In the genomic region with DNA sequence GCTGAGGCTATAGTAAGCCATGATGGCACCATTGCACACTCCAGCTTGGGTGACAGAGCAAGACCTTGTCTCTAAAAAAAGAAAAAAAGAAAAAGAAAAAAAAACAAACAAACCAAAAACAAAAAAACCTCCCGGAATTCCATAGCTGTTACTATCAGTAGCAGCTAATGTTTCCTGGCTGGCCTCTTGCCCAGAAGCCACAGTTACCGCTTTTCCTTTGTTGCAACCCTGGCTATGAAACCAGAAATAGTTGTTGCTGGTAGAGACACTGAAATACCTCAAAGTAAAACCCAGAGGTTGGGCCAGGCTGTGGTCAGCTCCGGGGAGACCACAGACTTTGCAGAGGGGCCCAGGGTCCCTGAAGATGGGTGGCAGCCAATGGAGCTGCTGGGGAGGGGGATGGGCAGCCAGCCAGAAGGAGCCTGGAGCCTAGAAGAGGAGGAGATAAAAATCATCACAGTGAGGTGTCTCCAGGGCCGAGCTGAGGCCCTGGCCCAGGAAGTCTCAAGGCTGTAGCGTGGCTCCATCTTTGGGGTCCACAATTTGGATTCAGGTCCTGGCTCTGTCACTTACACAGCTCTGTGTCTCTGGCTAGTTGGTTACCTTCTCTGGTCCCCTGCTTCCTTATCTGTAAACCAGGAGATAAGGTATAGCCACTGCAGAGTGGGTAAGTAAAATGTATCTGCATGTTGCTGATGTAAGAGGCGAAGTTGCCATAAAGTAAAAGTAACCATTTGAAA, we compare ENCODE assay signal across 1 cellular context.
TF ChIP-seq lines count a peak whose summit lies in the region.

No MANE protein-coding gene starts in this region.

TF ChIP-seq in K562, 482 proteins besides CTCF, POLR2A, EP300 and RAD21 (continued from another document and continues in another):
- TF ChIP-seq, protein P1, sequence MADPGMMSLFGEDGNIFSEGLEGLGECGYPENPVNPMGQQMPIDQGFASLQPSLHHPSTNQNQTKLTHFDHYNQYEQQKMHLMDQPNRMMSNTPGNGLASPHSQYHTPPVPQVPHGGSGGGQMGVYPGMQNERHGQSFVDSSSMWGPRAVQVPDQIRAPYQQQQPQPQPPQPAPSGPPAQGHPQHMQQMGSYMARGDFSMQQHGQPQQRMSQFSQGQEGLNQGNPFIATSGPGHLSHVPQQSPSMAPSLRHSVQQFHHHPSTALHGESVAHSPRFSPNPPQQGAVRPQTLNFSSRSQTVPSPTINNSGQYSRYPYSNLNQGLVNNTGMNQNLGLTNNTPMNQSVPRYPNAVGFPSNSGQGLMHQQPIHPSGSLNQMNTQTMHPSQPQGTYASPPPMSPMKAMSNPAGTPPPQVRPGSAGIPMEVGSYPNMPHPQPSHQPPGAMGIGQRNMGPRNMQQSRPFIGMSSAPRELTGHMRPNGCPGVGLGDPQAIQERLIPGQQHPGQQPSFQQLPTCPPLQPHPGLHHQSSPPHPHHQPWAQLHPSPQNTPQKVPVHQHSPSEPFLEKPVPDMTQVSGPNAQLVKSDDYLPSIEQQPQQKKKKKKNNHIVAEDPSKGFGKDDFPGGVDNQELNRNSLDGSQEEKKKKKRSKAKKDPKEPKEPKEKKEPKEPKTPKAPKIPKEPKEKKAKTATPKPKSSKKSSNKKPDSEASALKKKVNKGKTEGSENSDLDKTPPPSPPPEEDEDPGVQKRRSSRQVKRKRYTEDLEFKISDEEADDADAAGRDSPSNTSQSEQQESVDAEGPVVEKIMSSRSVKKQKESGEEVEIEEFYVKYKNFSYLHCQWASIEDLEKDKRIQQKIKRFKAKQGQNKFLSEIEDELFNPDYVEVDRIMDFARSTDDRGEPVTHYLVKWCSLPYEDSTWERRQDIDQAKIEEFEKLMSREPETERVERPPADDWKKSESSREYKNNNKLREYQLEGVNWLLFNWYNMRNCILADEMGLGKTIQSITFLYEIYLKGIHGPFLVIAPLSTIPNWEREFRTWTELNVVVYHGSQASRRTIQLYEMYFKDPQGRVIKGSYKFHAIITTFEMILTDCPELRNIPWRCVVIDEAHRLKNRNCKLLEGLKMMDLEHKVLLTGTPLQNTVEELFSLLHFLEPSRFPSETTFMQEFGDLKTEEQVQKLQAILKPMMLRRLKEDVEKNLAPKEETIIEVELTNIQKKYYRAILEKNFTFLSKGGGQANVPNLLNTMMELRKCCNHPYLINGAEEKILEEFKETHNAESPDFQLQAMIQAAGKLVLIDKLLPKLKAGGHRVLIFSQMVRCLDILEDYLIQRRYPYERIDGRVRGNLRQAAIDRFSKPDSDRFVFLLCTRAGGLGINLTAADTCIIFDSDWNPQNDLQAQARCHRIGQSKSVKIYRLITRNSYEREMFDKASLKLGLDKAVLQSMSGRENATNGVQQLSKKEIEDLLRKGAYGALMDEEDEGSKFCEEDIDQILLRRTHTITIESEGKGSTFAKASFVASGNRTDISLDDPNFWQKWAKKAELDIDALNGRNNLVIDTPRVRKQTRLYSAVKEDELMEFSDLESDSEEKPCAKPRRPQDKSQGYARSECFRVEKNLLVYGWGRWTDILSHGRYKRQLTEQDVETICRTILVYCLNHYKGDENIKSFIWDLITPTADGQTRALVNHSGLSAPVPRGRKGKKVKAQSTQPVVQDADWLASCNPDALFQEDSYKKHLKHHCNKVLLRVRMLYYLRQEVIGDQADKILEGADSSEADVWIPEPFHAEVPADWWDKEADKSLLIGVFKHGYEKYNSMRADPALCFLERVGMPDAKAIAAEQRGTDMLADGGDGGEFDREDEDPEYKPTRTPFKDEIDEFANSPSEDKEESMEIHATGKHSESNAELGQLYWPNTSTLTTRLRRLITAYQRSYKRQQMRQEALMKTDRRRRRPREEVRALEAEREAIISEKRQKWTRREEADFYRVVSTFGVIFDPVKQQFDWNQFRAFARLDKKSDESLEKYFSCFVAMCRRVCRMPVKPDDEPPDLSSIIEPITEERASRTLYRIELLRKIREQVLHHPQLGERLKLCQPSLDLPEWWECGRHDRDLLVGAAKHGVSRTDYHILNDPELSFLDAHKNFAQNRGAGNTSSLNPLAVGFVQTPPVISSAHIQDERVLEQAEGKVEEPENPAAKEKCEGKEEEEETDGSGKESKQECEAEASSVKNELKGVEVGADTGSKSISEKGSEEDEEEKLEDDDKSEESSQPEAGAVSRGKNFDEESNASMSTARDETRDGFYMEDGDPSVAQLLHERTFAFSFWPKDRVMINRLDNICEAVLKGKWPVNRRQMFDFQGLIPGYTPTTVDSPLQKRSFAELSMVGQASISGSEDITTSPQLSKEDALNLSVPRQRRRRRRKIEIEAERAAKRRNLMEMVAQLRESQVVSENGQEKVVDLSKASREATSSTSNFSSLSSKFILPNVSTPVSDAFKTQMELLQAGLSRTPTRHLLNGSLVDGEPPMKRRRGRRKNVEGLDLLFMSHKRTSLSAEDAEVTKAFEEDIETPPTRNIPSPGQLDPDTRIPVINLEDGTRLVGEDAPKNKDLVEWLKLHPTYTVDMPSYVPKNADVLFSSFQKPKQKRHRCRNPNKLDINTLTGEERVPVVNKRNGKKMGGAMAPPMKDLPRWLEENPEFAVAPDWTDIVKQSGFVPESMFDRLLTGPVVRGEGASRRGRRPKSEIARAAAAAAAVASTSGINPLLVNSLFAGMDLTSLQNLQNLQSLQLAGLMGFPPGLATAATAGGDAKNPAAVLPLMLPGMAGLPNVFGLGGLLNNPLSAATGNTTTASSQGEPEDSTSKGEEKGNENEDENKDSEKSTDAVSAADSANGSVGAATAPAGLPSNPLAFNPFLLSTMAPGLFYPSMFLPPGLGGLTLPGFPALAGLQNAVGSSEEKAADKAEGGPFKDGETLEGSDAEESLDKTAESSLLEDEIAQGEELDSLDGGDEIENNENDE (IDR thresholded peaks at IDR 0.05; ENCODE audit: low read depth, low read length) = no peak
- TF ChIP-seq ZNF644 (tag; IDR thresholded peaks at IDR 0.05; ENCODE audit: low read depth) (peak; percentile 66; the same call in 1 of the 2 replicates), HEY1 (CRISPR knock-in tag; IDR thresholded peaks at IDR 0.05; ENCODE audit: borderline replicate concordance) (no peak), HNRNPUL1 (IDR thresholded peaks at IDR 0.05; ENCODE audit: low read length) (no peak), FOXM1 (IDR thresholded peaks at IDR 0.05; ENCODE audit: low read depth) (peak; percentile 43; the same call in 1 of the 2 replicates), FOXM1 (CRISPR knock-in tag; IDR thresholded peaks at IDR 0.05; ENCODE audit: low read depth) (no peak), ZNF175 (CRISPR knock-in tag; IDR thresholded peaks at IDR 0.05; ENCODE audit: low read depth) (no peak), TGIF2 (CRISPR knock-in tag; IDR thresholded peaks at IDR 0.05) (no peak), KLF1 (tag; IDR thresholded peaks at IDR 0.05) (no peak), ZNF444 (CRISPR knock-in tag; IDR thresholded peaks at IDR 0.05) (no peak), DPF2 (IDR thresholded peaks at IDR 0.05) (peak; percentile 83), CREB1 (IDR thresholded peaks at IDR 0.05) (no peak), CREB1 (CRISPR knock-in tag; IDR thresholded peaks at IDR 0.05) (no peak), CCNT2 (IDR thresholded peaks at IDR 0.05; ENCODE audit: borderline replicate concordance, extremely low read depth, insufficient read length, low read depth, low read length) (peak; percentile 27), TAF15 (IDR thresholded peaks at IDR 0.05; ENCODE audit: low read depth, low read length) (no peak), ZNF76 (CRISPR knock-in tag; IDR thresholded peaks at IDR 0.05; ENCODE audit: borderline replicate concordance) (no peak), ZBTB1 (CRISPR knock-in tag; IDR thresholded peaks at IDR 0.05; ENCODE audit: borderline replicate concordance, low read depth) (peak; percentile 76; the same call in 1 of the 2 replicates), RBM14 (IDR thresholded peaks at IDR 0.05; ENCODE audit: borderline replicate concordance, insufficient read depth, low read depth, low read length) (no peak), MCM7 (IDR thresholded peaks at IDR 0.05) (no peak), TAL1 (IDR thresholded peaks at IDR 0.05) (peak; percentile 10; the same call in 1 of the 2 replicates), CHD2 (IDR thresholded peaks at IDR 0.05; ENCODE audit: low read depth, low read length) (peak; percentile 42; the same call in 1 of the 2 replicates), ASH1L (IDR thresholded peaks at IDR 0.05; ENCODE audit: borderline replicate concordance, low read depth, partially characterized antibody) (no peak), HMGN3 (IDR thresholded peaks at IDR 0.05; ENCODE audit: borderline replicate concordance, extremely low read depth, insufficient read length, low read depth, low read length) (no peak), ILF3 (IDR thresholded peaks at IDR 0.05; ENCODE audit: borderline replicate concordance) (no peak), DIDO1 (tag; IDR thresholded peaks at IDR 0.05; ENCODE audit: low read depth) (no peak), EHMT2 (IDR thresholded peaks at IDR 0.05) (no peak)
- TF ChIP-seq, protein P2, sequence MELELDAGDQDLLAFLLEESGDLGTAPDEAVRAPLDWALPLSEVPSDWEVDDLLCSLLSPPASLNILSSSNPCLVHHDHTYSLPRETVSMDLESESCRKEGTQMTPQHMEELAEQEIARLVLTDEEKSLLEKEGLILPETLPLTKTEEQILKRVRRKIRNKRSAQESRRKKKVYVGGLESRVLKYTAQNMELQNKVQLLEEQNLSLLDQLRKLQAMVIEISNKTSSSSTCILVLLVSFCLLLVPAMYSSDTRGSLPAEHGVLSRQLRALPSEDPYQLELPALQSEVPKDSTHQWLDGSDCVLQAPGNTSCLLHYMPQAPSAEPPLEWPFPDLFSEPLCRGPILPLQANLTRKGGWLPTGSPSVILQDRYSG (tag; conservative IDR thresholded peaks at IDR 0.05; ENCODE audit: low read depth) = no peak
- TF ChIP-seq, protein P3, sequence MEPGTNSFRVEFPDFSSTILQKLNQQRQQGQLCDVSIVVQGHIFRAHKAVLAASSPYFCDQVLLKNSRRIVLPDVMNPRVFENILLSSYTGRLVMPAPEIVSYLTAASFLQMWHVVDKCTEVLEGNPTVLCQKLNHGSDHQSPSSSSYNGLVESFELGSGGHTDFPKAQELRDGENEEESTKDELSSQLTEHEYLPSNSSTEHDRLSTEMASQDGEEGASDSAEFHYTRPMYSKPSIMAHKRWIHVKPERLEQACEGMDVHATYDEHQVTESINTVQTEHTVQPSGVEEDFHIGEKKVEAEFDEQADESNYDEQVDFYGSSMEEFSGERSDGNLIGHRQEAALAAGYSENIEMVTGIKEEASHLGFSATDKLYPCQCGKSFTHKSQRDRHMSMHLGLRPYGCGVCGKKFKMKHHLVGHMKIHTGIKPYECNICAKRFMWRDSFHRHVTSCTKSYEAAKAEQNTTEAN (CRISPR knock-in tag; IDR thresholded peaks at IDR 0.05) = no peak
- TF ChIP-seq, protein P4, sequence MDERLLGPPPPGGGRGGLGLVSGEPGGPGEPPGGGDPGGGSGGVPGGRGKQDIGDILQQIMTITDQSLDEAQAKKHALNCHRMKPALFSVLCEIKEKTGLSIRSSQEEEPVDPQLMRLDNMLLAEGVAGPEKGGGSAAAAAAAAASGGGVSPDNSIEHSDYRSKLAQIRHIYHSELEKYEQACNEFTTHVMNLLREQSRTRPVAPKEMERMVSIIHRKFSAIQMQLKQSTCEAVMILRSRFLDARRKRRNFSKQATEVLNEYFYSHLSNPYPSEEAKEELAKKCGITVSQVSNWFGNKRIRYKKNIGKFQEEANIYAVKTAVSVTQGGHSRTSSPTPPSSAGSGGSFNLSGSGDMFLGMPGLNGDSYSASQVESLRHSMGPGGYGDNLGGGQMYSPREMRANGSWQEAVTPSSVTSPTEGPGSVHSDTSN (CRISPR knock-in tag; IDR thresholded peaks at IDR 0.05; ENCODE audit: low read depth) = no peak
- TF ChIP-seq, protein P4 (tag; conservative IDR thresholded peaks at IDR 0.05; ENCODE audit: low read depth) = no peak
